In genomic region chr2:240906141-240906910, GRCh38 we compare ENCODE assay signal across 1 cellular context.
TF ChIP-seq lines count a peak whose summit lies in the region.

CROCC2 (plus strand) TSS chr2:240906336; CDS start chr2:240906514, 178 bp downstream.

TF ChIP-seq in SK-N-SH treated with all-trans-retinoic acid at 6 μM for 48 hours, 23 proteins besides CTCF, POLR2A, EP300 and RAD21 (continued from another document):
- no peak for TF ChIP-seq CSRNP3 (CRISPR knock-in tag; IDR thresholded peaks at IDR 0.05)
- TF ChIP-seq, protein P1, sequence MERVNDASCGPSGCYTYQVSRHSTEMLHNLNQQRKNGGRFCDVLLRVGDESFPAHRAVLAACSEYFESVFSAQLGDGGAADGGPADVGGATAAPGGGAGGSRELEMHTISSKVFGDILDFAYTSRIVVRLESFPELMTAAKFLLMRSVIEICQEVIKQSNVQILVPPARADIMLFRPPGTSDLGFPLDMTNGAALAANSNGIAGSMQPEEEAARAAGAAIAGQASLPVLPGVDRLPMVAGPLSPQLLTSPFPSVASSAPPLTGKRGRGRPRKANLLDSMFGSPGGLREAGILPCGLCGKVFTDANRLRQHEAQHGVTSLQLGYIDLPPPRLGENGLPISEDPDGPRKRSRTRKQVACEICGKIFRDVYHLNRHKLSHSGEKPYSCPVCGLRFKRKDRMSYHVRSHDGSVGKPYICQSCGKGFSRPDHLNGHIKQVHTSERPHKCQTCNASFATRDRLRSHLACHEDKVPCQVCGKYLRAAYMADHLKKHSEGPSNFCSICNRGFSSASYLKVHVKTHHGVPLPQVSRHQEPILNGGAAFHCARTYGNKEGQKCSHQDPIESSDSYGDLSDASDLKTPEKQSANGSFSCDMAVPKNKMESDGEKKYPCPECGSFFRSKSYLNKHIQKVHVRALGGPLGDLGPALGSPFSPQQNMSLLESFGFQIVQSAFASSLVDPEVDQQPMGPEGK (CRISPR knock-in tag; IDR thresholded peaks at IDR 0.05; ENCODE audit: borderline replicate concordance), result no peak
- no peak for TF ChIP-seq BACH2 (CRISPR knock-in tag; IDR thresholded peaks at IDR 0.05; ENCODE audit: borderline replicate concordance)
- no peak for TF ChIP-seq ISL1 (CRISPR knock-in tag; IDR thresholded peaks at IDR 0.05)
TF ChIP-seq in SK-N-SH treated with all-trans-retinoic acid at 6 μM for 48 hours: peak in this region for 0.
